In the genomic region with DNA sequence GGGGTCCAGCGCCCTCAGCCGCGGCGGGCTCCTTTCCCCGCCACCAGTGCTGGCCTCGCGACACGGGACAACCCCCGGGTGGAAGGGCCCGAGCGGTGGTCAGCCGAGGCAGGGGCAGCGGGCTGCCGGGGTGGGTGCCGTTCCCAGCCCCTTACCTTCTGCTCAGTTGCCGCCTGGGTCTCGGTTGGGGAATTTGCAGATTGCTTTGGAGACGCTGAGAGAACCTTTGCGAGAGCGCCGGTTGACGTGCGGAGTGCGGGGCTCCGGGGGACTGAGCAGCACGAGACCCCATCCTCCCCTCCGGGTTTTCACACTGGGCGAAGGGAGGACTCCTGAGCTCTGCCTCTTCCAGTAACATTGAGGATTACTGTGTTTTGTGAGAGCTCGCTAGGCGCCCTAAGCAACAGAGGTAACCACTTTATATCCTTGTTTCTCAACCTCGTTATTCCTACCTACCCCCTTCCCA, we compare ENCODE assay signal across 8 cellular contexts. TPM values are rescaled to one million over a fixed set of nuclear protein-coding genes. Genes with fewer than 3 reads are reported as not detected.
DNase-seq lines count a peak whose midpoint lies in the region; ATAC-seq and TF ChIP-seq lines count a peak whose summit lies in the region.

No MANE protein-coding gene starts in this region.

- H3K4me1 ChIP-seq in foreskin keratinocyte: no peaks in the 10 kb centered on the region

- peak overlapping the region; percentile 96 for H3K4me3 ChIP-seq in skeletal muscle cell (ENCODE audit: low read depth, low read length)

- TF ChIP-seq CTCF in VCaP (conservative IDR thresholded peaks at IDR 0.05) (no peak), foreskin keratinocyte (conservative IDR thresholded peaks at IDR 0.05) (no peak)

- ATAC-seq in GM18499 (IDR thresholded peaks at IDR 0.05; ENCODE audit: insufficient read depth, unreplicated experiment) (peak; percentile 5), HG02642 (IDR thresholded peaks at IDR 0.05; ENCODE audit: poor library complexity, unreplicated experiment) (peak; percentile 12), foreskin keratinocyte (no peak), esophagus mucosa (no peak)

- DNase-seq in foreskin keratinocyte (no peak), skeletal muscle cell (ENCODE audit: low read depth) (no peak), MV-4-11 (lab: John Stamatoyannopoulos, UW) (no peak), HPDE6-E6E7 (ENCODE audit: extremely low spot score) (no peak)

- peak overlapping the region; percentile 97 for H3K27ac ChIP-seq in VCaP
- H3K27ac ChIP-seq in foreskin keratinocyte: peak overlapping the region; percentile 98

- H3K27me3 ChIP-seq in foreskin keratinocyte: no peaks in the 10 kb centered on the region

RNA-seq across cellular contexts. Expression of a gene that starts 0.4 kb away (rescaled TPM):
- 11.8 and 14.3 TPM in 2 replicates for total RNA-seq in foreskin keratinocyte
- polyA plus RNA-seq in foreskin keratinocyte: 11.4 and 12.3 TPM in 2 replicates
- 4.9 TPM for total RNA-seq in esophagus mucosa

RNA-seq across cellular contexts. Expression of a gene that starts 0.9 kb away (rescaled TPM):
- total RNA-seq in foreskin keratinocyte (12.5 and 15.3 TPM in 2 replicates), esophagus mucosa (11.2 TPM)
- polyA plus RNA-seq in foreskin keratinocyte: 6.4 and 8.6 TPM in 2 replicates

RNA-seq across cellular contexts. Expression of a gene that starts 27.7 kb away (rescaled TPM):
- total RNA-seq in foreskin keratinocyte (1.3 and 1.6 TPM in 2 replicates), esophagus mucosa (0.96 TPM)
- polyA plus RNA-seq in foreskin keratinocyte: 0.68 and 0.76 TPM in 2 replicates

RNA-seq across cellular contexts. Expression of a gene that starts 31.4 kb away (rescaled TPM):
- total RNA-seq in foreskin keratinocyte (203 and 220 TPM in 2 replicates), esophagus mucosa (209 TPM)
- 350 and 356 TPM in 2 replicates for polyA plus RNA-seq in foreskin keratinocyte

RNA-seq across cellular contexts. Expression of a gene that starts 31.7 kb away (rescaled TPM):
- total RNA-seq in foreskin keratinocyte (40.9 and 52.3 TPM in 2 replicates), esophagus mucosa (35.0 TPM)
- 94.8 and 99.0 TPM in 2 replicates for polyA plus RNA-seq in foreskin keratinocyte

Comparison
In these comparisons a context has a peak if more than half of its experiments do, and no peak if none do; other contexts are left out.
1. ATAC-seq: peak in GM18499 (single experiment) and HG02642 (single experiment); none in foreskin keratinocyte (single experiment) and esophagus mucosa (single experiment).